ENCODE assay signal across 8 cellular contexts in the genomic region with DNA sequence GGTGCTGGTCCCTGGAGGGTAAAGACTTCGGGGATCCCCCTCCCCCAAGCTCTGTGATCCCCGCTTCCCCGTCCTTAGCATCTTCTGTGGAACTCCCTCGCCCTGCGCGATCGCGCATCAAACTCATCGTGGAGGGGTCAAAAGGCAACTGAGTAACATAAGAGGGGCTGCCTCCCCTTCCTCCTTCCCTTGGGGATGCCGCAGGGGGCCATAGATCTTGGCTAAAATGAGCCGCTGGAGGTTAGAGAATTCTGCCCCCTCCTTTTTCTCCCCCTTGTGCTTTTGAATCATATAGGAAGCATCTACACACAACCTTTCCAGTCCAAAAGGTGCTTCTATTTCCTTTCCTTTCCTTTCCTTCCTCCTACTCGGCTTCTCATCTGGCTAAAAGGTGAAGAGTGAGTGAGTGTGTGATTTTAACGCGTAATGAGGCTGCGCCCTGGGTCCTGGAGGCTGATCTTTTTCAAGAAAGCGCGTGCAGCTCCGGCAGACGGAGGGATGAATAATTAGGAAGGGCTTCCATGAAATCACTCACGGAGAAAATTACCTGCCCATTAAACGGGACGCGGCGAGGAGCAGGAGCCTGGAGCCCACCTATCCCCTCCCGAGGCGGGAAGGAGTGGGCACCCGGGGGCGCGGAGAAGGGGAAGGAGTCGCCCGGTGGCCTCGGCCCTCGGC. TPM values are rescaled to one million over a fixed set of nuclear protein-coding genes. Genes with fewer than 3 reads are reported as not detected.
DNase-seq lines count a peak whose midpoint lies in the region; ATAC-seq and TF ChIP-seq lines count a peak whose summit lies in the region.

No MANE protein-coding gene starts in this region.

- H3K4me3 ChIP-seq in psoas muscle: peak overlapping the region; percentile 56

- no peaks in the 10 kb centered on the region for H3K4me1 ChIP-seq in psoas muscle

- TF ChIP-seq CTCF in GM10248 (IDR thresholded peaks at IDR 0.05; ENCODE audit: control extremely low read depth, extremely low read depth, low read depth, missing control alignments): no peak
- no peak for TF ChIP-seq CTCF in psoas muscle (IDR thresholded peaks at IDR 0.05)

- peak; percentile 55 for ATAC-seq in Right ventricle myocardium superior (ENCODE audit: poor library complexity)
- peak in 1 of 4 donors; percentile 30 for ATAC-seq in psoas muscle
- ATAC-seq in HG03342 (IDR thresholded peaks at IDR 0.05; ENCODE audit: unreplicated experiment): no peak
- ATAC-seq in HG03565 (IDR thresholded peaks at IDR 0.05; ENCODE audit: unreplicated experiment): no peak

- peaks cover 0 to 46% (median 7%) of the 10 kb centered on the region in 3 donors for H3K27me3 ChIP-seq in psoas muscle (ENCODE audit: insufficient read depth in 3 of 3, low read length in 2 of 3)

- 1% methylated on average over 31 to 33 of the region's 33 CpGs for WGBS in psoas muscle, 3 donors

- H3K27ac ChIP-seq in psoas muscle: no peak overlapping the region

- peak; percentile 11 for DNase-seq in GM10248 (ENCODE audit: extremely low spot score)
- DNase-seq in SK-N-DZ (ENCODE audit: low spot score): peak; percentile 72
- no peak for DNase-seq in Right ventricle myocardium superior
- no peak for DNase-seq in psoas muscle
- no peak for DNase-seq in central memory CD4-positive, alpha-beta T cell
- DNase-seq in A172 (ENCODE audit: low spot score): no peak

- POLR2A ChIA-PET in GM10248 (lab: Yijun Ruan, JAX): no interaction called here

- intact Hi-C loops in Right ventricle myocardium superior (cut with DNase I): loop anchor here (5.0 kb wide), 1 partner anchor 218 kb away; no protein-coding TSS in a partner anchor
- intact Hi-C loops in psoas muscle (cut with DNase I): loop anchor here (2.0 to 10.0 kb wide), 4 partner anchors 216 to 1606 kb away; no protein-coding TSS in a partner anchor

- H3K9me3 ChIP-seq in psoas muscle: no peaks in the 10 kb centered on the region

- CTCF ChIA-PET in GM10248 (lab: Yijun Ruan, JAX): interaction anchor here (0.7 to 0.9 kb wide), 2 partner anchors 26 to 184 kb away, joined by 3 read pairs; no protein-coding TSS in a partner anchor

- H3K36me3 ChIP-seq in psoas muscle (ENCODE audit: insufficient read depth in 1 of 2, low read depth in 1 of 2): no peaks in the 10 kb centered on the region

RNA-seq across cellular contexts. Expression of a gene that starts 0.8 kb away (rescaled TPM):
- 6.5 and 7.1 TPM in 2 replicates for polyA plus RNA-seq in SK-N-DZ (2014; cell fraction: cytosol; rRNA removed)
- 4.4 and 4.9 TPM in 2 replicates for polyA plus RNA-seq in SK-N-DZ (2014; cell fraction: nucleus; rRNA removed)
- total RNA-seq in Right ventricle myocardium superior (0.11 TPM), psoas muscle (under 1 TPM in 3 of 4 donors, not detected in 1; 0.12 to 0.39 (median 0.19) TPM)
- polyA plus RNA-seq in psoas muscle: under 1 TPM; 0.03 to 0.07 (median 0.06) TPM
- total RNA-seq in A172 (2014; rRNA removed; shearing (Covaris generic)): not detected in 2 replicates

Comparison
In these comparisons a context has a peak if more than half of its experiments do, and no peak if none do; other contexts are left out.
1. DNase-seq: peak in GM10248 (single experiment) and SK-N-DZ (single experiment); none in Right ventricle myocardium superior (single experiment), psoas muscle (0 of 2), central memory CD4-positive, alpha-beta T cell (single experiment) and A172 (single experiment).